11 cellular contexts compared by ENCODE assay signal in genomic region chr14:100140452-100141132, GRCh38. TPM values are rescaled to one million over a fixed set of nuclear protein-coding genes. Genes with fewer than 3 reads are reported as not detected.
DNase-seq lines count a peak whose midpoint lies in the region; ATAC-seq lines count a peak whose summit lies in the region.
"Had no signal": no experiment of that assay in that cellular context is flagged by ENCODE, and none has a peak within 500 bp of the region (broad histone marks: within the 10 kb centered on the region; RNA-seq: fewer than 3 reads in every experiment).

No MANE protein-coding gene starts in this region.

- H3K4me3 ChIP-seq in NT2/D1 (ENCODE audit: insufficient read length, low read depth) (no peak overlapping the region), mesodermal cell (ENCODE audit: extremely low read depth, insufficient read depth, low read length, poor library complexity, severe bottlenecking) (no peak overlapping the region)
- H3K4me3 ChIP-seq: skin epidermis had no signal

- ATAC-seq in HG02763 (IDR thresholded peaks at IDR 0.05; ENCODE audit: unreplicated experiment): no peak
- ATAC-seq in HG02610 (IDR thresholded peaks at IDR 0.05; ENCODE audit: unreplicated experiment): no peak

- 38 to 42% methylated on average over 16 to 17 of the region's 18 CpGs for WGBS in mesodermal cell (ENCODE audit: insufficient coverage in 2 of 2), 2 experiments

- H3K4me1 ChIP-seq in NT2/D1 (ENCODE audit: insufficient read depth, insufficient read length) (peaks cover 9% of the 10 kb centered on the region), mesodermal cell (ENCODE audit: control insufficient read depth, insufficient read depth, low read length, poor library complexity, severe bottlenecking) (no peaks in the 10 kb centered on the region)

- DNase-seq in ELF-1 (ENCODE audit: low read depth, low spot score) (peak; percentile 84), NT2/D1 (ENCODE audit: low read depth, low spot score) (peak; percentile 66), T-helper 1 cell (no peak), KBM-7 (no peak)
- DNase-seq: activated T-cell treated with anti-CD3 and anti-CD28 coated beads for 4 hours, trophoblast cell had no signal

- peaks cover 6% of the 10 kb centered on the region for H3K36me3 ChIP-seq in NT2/D1 (ENCODE audit: insufficient read depth, insufficient read length, low read length)
- H3K36me3 ChIP-seq in mesodermal cell (ENCODE audit: control insufficient read depth, insufficient read depth, low read length): peaks cover 3% of the 10 kb centered on the region

- H3K27ac ChIP-seq in cingulate gyrus (ENCODE audit: low read depth, low read length): peak overlapping the region; percentile 77
- H3K27ac ChIP-seq in mesodermal cell (ENCODE audit: low read depth, low read length, severe bottlenecking): peak overlapping the region; percentile 0

- peak overlapping the region; percentile 61 for H3K9ac ChIP-seq in NT2/D1 (ENCODE audit: insufficient read length, low read depth)

- no peaks in the 10 kb centered on the region for H3K27me3 ChIP-seq in NT2/D1 (ENCODE audit: insufficient read depth, insufficient read length)

- in situ Hi-C loops in KBM-7 (cut with MboI; ENCODE audit: low pct_unique_long_range_greater_than_20kb, low sequenced_read_pairs): no loop called here

- H3K9me3 ChIP-seq in NT2/D1 (ENCODE audit: insufficient read depth, low read length) (no peaks in the 10 kb centered on the region), mesodermal cell (ENCODE audit: control insufficient read depth, low read length) (no peaks in the 10 kb centered on the region)

RNA-seq across cellular contexts. Expression of gene DEGS2, which starts 18.9 kb away (rescaled TPM):
- not detected for polyA plus RNA-seq in mesodermal cell (2013, experiment 1 of 2)
- polyA plus RNA-seq in mesodermal cell (2013, experiment 2 of 2): not detected

Comparison
In these comparisons a context has a peak if more than half of its experiments do, and no peak if none do; other contexts are left out.
1. DNase-seq: peak in ELF-1 (single experiment) and NT2/D1 (single experiment); none in T-helper 1 cell (0 of 5) and KBM-7 (single experiment).